In the genomic region with DNA sequence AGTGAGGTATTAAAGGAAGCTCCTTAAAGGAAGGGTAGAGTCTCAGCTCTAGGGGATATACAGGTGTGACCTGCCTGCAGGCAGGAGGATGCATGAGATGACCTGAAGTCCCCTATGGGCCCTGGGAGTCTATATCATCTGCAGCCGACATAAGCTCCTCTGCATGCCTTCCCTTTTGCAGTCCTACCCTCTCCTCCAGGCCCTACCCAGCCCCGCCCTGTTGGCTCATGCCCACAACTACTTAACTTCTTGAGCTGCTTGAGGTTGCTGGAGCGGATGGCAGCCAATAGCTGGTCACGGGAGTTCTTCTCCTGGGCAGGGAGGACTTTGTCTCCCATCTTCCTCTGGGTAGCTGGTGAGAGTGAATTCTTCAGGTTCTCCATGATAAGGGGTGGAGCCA, we compare ENCODE assay signal across 20 cellular contexts. TPM values are rescaled to one million over a fixed set of nuclear protein-coding genes. Genes with fewer than 3 reads are reported as not detected.
DNase-seq lines count a peak whose midpoint lies in the region; ATAC-seq and TF ChIP-seq lines count a peak whose summit lies in the region.
"Had no signal": no experiment of that assay in that cellular context is flagged by ENCODE, and none has a peak within 500 bp of the region (broad histone marks: within the 10 kb centered on the region; RNA-seq: fewer than 3 reads in every experiment).

No MANE protein-coding gene starts in this region.

- no peaks in the 10 kb centered on the region for H3K36me3 ChIP-seq in MG63
- no peaks in the 10 kb centered on the region for H3K36me3 ChIP-seq in esophagus squamous epithelium
- H3K36me3 ChIP-seq in tibial artery: peaks cover 37 to 44% (median 39%) of the 10 kb centered on the region in 3 donors
- peaks cover 0 to 12% (median 3%) of the 10 kb centered on the region in 9 donors for H3K36me3 ChIP-seq in heart left ventricle

- no peak overlapping the region for H3K4me3 Mint-ChIP-seq in osteocyte (ENCODE audit: unreplicated experiment)
- H3K4me3 Mint-ChIP-seq: IgD-negative memory B cell had no signal

- H3K9me3 ChIP-seq in MG63 (no peaks in the 10 kb centered on the region), esophagus squamous epithelium (no peaks in the 10 kb centered on the region), tibial artery (no peaks in the 10 kb centered on the region), heart left ventricle (no peaks in the 10 kb centered on the region)

- 18 to 48% methylated on average over 2 of the region's 4 CpGs for WGBS in esophagus squamous epithelium, 2 donors
- 62 to 75% (median 73%) methylated on average over 4 of the region's 4 CpGs for WGBS in heart left ventricle, 4 donors

- intact Hi-C loops in esophagus squamous epithelium (cut with DNase I): loop anchor here (5.0 to 10.0 kb wide), 2 partner anchors 73 to 226 kb away; a partner anchor contains a TSS
- intact Hi-C loops in tibial artery (cut with DNase I; ENCODE audit: low total_unique reads): loop anchor here (5.0 kb wide), 2 partner anchors 43 to 73 kb away; no protein-coding TSS in a partner anchor
- intact Hi-C loops in heart left ventricle (cut with DNase I): loop anchor here in 8 of 10 donors (5.0 to 10.0 kb wide), 7 partner anchors 46 to 236 kb away; a partner anchor contains a TSS

- no peak for ATAC-seq in heart left ventricle

- H3K9me3 Mint-ChIP-seq in osteocyte (ENCODE audit: unreplicated experiment): no peaks in the 10 kb centered on the region

- DNase-seq in MG63 (peak; percentile 69), esophagus squamous epithelium (lab: John Stamatoyannopoulos, UW) (no peak), osteocyte (ENCODE audit: extremely low spot score, unreplicated experiment) (no peak), tibial artery (no peak), heart left ventricle (no peak), islet precursor cell (no peak), DMS153 treated with DMSO at 0.1 percent for 48 hours (lab: John Stamatoyannopoulos, UW; ENCODE audit: unreplicated experiment) (no peak), C1 segment of cervical spinal cord (lab: John Stamatoyannopoulos, UW) (no peak)
- DNase-seq: DMS79 treated with DMSO at 0.1 percent for 48 hours; GM23248; NCI-H1048; NCI-H1694; NCI-H2107; NCI-H345; NCI-H69; NK-92 treated with Interleukin-12 subunit alpha and Interleukin-12 subunit beta, amount 100 ng/mL, for 24 hours; OCI-M1 had no signal

- peaks cover 40% of the 10 kb centered on the region for H3K4me1 Mint-ChIP-seq in osteocyte (ENCODE audit: unreplicated experiment)

- H3K27ac ChIP-seq in esophagus squamous epithelium: peak overlapping the region in 3 of 4 donors; percentile 75 to 85 (median 77)
- peak overlapping the region; percentile 76 to 95 for H3K27ac ChIP-seq in tibial artery
- H3K27ac ChIP-seq in heart left ventricle: peak overlapping the region in 1 of 12 donors; percentile 80
- H3K27ac ChIP-seq: GM23248, RWPE1 had no signal

- peaks cover 12% of the 10 kb centered on the region for H3K36me3 Mint-ChIP-seq in osteocyte (ENCODE audit: unreplicated experiment)
- H3K36me3 Mint-ChIP-seq: IgD-negative memory B cell had no signal

- no peak overlapping the region for H3K4me3 ChIP-seq in MG63
- no peak overlapping the region for H3K4me3 ChIP-seq in esophagus squamous epithelium
- no peak overlapping the region for H3K4me3 ChIP-seq in tibial artery
- H3K4me3 ChIP-seq in heart left ventricle: no peak overlapping the region
- H3K4me3 ChIP-seq: GM23248 had no signal

- no peak for TF ChIP-seq POLR2A in esophagus squamous epithelium (IDR thresholded peaks at IDR 0.05)
- no peak for TF ChIP-seq POLR2A in heart left ventricle (IDR thresholded peaks at IDR 0.05)

- TF ChIP-seq CTCF in esophagus squamous epithelium (IDR thresholded peaks at IDR 0.05): no peak
- TF ChIP-seq CTCF in osteocyte (IDR thresholded peaks at IDR 0.05): no peak
- no peak for TF ChIP-seq CTCF in tibial artery (IDR thresholded peaks at IDR 0.05)
- TF ChIP-seq CTCF in heart left ventricle (IDR thresholded peaks at IDR 0.05): no peak

- no peaks in the 10 kb centered on the region for H3K27me3 Mint-ChIP-seq in osteocyte (ENCODE audit: unreplicated experiment)

- H3K27me3 ChIP-seq in MG63 (no peaks in the 10 kb centered on the region), esophagus squamous epithelium (no peaks in the 10 kb centered on the region), tibial artery (no peaks in the 10 kb centered on the region), heart left ventricle (no peaks in the 10 kb centered on the region)

- H3K27ac Mint-ChIP-seq in osteocyte (ENCODE audit: unreplicated experiment): peak overlapping the region; percentile 28
- H3K27ac Mint-ChIP-seq: IgD-negative memory B cell had no signal

- peaks cover 5 to 79% (median 12%) of the 10 kb centered on the region in 3 donors for H3K4me1 ChIP-seq in esophagus squamous epithelium
- peaks cover 10 to 97% (median 87%) of the 10 kb centered on the region in 4 donors for H3K4me1 ChIP-seq in tibial artery
- H3K4me1 ChIP-seq in heart left ventricle: peaks cover 0 to 42% (median 13%) of the 10 kb centered on the region in 12 donors

RNA-seq across cellular contexts. Expression of a gene that starts 10.3 kb away (rescaled TPM):
- total RNA-seq in MG63 (2014; rRNA removed; shearing (Covaris generic); ENCODE audit: low replicate concordance): 13.6 and 28.8 TPM in 2 replicates
- total RNA-seq in esophagus squamous epithelium: 10 to 100 TPM in 1 of 4 donors, 1 to 10 TPM in 3; 3.3 to 12.3 (median 5.6) TPM
- 31.4 and 32.1 TPM in 2 replicates for total RNA-seq in osteocyte
- total RNA-seq in heart left ventricle: 100 to 1,000 TPM in 6 of 9 donors, 10 to 100 TPM in 3; 66.5 to 262 (median 133) TPM
- 100 to 1,000 TPM in 1 of 2 donors, 10 to 100 TPM in 1; 53.2 to 101 TPM for polyA plus RNA-seq in heart left ventricle

RNA-seq across cellular contexts. Expression of a gene that starts 47.4 kb away (rescaled TPM):
- 0.03 TPM in 1 of 2 replicates, not detected in the other for total RNA-seq in MG63 (2014; rRNA removed; shearing (Covaris generic); ENCODE audit: low replicate concordance)
- 100 to 1,000 TPM in 1 of 4 donors, 10 to 100 TPM in 2, 1 to 10 TPM in 1; 8.3 to 157 (median 38.6) TPM for total RNA-seq in esophagus squamous epithelium
- total RNA-seq in osteocyte: 15.1 and 15.9 TPM in 2 replicates
- 10 to 100 TPM in 4 of 9 donors, 1 to 10 TPM in 5; 4.6 to 24.9 (median 10.0) TPM for total RNA-seq in heart left ventricle
- 10 to 100 TPM in 1 of 2 donors, 1 to 10 TPM in 1; 5.1 to 14.5 TPM for polyA plus RNA-seq in heart left ventricle
- total RNA-seq: HT1080 had no signal
- polyA plus RNA-seq: IgD-negative memory B cell had no signal

RNA-seq across cellular contexts. Expression of a gene that starts 56.3 kb away (rescaled TPM):
- total RNA-seq in MG63 (2014; rRNA removed; shearing (Covaris generic); ENCODE audit: low replicate concordance): 97.0 and 105 TPM in 2 replicates
- total RNA-seq in esophagus squamous epithelium: 10 to 100 TPM; 18.7 to 44.6 (median 34.6) TPM
- total RNA-seq in osteocyte: 48.0 and 50.8 TPM in 2 replicates
- total RNA-seq in heart left ventricle: 100 to 1,000 TPM in 3 of 9 donors, 10 to 100 TPM in 6; 31.7 to 120 (median 86.0) TPM
- polyA plus RNA-seq in heart left ventricle: 100 to 1,000 TPM in 1 of 2 donors, 10 to 100 TPM in 1; 50.7 to 151 TPM
